In the genomic region with DNA sequence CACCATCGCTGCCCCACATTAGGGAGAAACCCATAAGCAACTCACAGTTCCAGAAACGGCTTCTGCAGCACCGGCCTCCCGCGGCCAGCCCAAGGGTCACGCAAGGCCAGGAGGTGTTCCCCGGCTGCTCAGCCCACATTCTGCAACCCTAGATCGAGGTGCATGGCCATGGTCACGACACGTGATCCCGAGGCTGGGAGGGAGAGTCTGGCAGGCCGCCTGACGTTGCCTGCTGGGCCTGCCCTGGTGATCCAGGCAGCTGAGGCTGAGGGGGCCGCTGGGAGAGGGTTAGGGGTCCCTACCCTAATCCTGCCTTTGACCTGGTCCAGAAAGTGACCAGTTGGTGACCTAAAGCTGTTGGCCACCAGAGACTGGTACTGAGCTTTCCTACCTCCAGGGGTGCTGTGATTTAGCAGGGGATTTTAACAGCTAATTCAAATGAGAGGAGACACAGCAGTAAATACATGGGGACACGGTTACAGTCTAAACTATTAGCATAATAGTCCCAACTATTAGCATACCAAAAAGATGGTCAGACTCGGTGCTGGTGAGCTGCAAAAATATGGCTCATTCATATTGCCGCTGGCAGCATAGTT, we compare ENCODE assay signal across 1 cellular context.
A peak's percentile ranks its signal among the peaks of the same experiment; 100 is the strongest.
TF ChIP-seq lines count a peak whose summit lies in the region.

No MANE protein-coding gene starts in this region.

TF ChIP-seq in HepG2, 621 proteins besides CTCF, POLR2A, EP300 and RAD21 (continued from another document and continues in another):
- TF ChIP-seq, protein P1, sequence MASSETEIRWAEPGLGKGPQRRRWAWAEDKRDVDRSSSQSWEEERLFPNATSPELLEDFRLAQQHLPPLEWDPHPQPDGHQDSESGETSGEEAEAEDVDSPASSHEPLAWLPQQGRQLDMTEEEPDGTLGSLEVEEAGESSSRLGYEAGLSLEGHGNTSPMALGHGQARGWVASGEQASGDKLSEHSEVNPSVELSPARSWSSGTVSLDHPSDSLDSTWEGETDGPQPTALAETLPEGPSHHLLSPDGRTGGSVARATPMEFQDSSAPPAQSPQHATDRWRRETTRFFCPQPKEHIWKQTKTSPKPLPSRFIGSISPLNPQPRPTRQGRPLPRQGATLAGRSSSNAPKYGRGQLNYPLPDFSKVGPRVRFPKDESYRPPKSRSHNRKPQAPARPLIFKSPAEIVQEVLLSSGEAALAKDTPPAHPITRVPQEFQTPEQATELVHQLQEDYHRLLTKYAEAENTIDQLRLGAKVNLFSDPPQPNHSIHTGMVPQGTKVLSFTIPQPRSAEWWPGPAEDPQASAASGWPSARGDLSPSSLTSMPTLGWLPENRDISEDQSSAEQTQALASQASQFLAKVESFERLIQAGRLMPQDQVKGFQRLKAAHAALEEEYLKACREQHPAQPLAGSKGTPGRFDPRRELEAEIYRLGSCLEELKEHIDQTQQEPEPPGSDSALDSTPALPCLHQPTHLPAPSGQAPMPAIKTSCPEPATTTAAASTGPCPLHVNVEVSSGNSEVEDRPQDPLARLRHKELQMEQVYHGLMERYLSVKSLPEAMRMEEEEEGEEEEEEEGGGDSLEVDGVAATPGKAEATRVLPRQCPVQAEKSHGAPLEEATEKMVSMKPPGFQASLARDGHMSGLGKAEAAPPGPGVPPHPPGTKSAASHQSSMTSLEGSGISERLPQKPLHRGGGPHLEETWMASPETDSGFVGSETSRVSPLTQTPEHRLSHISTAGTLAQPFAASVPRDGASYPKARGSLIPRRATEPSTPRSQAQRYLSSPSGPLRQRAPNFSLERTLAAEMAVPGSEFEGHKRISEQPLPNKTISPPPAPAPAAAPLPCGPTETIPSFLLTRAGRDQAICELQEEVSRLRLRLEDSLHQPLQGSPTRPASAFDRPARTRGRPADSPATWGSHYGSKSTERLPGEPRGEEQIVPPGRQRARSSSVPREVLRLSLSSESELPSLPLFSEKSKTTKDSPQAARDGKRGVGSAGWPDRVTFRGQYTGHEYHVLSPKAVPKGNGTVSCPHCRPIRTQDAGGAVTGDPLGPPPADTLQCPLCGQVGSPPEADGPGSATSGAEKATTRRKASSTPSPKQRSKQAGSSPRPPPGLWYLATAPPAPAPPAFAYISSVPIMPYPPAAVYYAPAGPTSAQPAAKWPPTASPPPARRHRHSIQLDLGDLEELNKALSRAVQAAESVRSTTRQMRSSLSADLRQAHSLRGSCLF (CRISPR knock-in tag; IDR thresholded peaks at IDR 0.05; ENCODE audit: borderline replicate concordance), result no peak
- TF ChIP-seq NFKBIZ (CRISPR knock-in tag; IDR thresholded peaks at IDR 0.05) (no peak), HOXA9 (CRISPR knock-in tag; IDR thresholded peaks at IDR 0.05; ENCODE audit: borderline replicate concordance) (no peak), ZNF256 (CRISPR knock-in tag; conservative IDR thresholded peaks at IDR 0.05) (no peak), ZNF160 (CRISPR knock-in tag; IDR thresholded peaks at IDR 0.05) (no peak), ZNF468 (CRISPR knock-in tag; IDR thresholded peaks at IDR 0.05) (no peak), SCMH1 (CRISPR knock-in tag; IDR thresholded peaks at IDR 0.05; ENCODE audit: borderline replicate concordance) (no peak), TEF (CRISPR knock-in tag; IDR thresholded peaks at IDR 0.05) (no peak), ASH2L (IDR thresholded peaks at IDR 0.05; ENCODE audit: insufficient read length, low read depth, low read length) (no peak), ZSCAN21 (CRISPR knock-in tag; IDR thresholded peaks at IDR 0.05; ENCODE audit: borderline replicate concordance) (peak; percentile 32; the same call in 1 of the 2 replicates), ZNF343 (CRISPR knock-in tag; IDR thresholded peaks at IDR 0.05) (no peak), ZNF572 (CRISPR knock-in tag; IDR thresholded peaks at IDR 0.05) (no peak), RXRB (CRISPR knock-in tag; IDR thresholded peaks at IDR 0.05; ENCODE audit: borderline replicate concordance) (peak; percentile 98), ZKSCAN5 (CRISPR knock-in tag; IDR thresholded peaks at IDR 0.05) (no peak), RFX3 (CRISPR knock-in tag; IDR thresholded peaks at IDR 0.05) (no peak), PTBP1 (IDR thresholded peaks at IDR 0.05; ENCODE audit: low read depth, low read length, poor library complexity, severe bottlenecking) (no peak), ZNF775 (CRISPR knock-in tag; IDR thresholded peaks at IDR 0.05; ENCODE audit: borderline replicate concordance) (no peak), TP53 (CRISPR knock-in tag; conservative IDR thresholded peaks at IDR 0.05) (no peak), HMGA1 (CRISPR knock-in tag; conservative IDR thresholded peaks at IDR 0.05) (no peak), HCFC1 (IDR thresholded peaks at IDR 0.05; ENCODE audit: low read depth, low read length) (no peak), XBP1 (CRISPR knock-in tag; IDR thresholded peaks at IDR 0.05) (no peak), PCBP1 (IDR thresholded peaks at IDR 0.05; ENCODE audit: borderline replicate concordance, low read depth, low read length) (no peak), ZNF75D (CRISPR knock-in tag; IDR thresholded peaks at IDR 0.05; ENCODE audit: borderline replicate concordance) (no peak), NFE2L1 (CRISPR knock-in tag; IDR thresholded peaks at IDR 0.05; ENCODE audit: borderline replicate concordance) (no peak), KAT2B (IDR thresholded peaks at IDR 0.05; ENCODE audit: borderline replicate concordance, low read depth, low read length) (no peak), CERS6 (CRISPR knock-in tag; IDR thresholded peaks at IDR 0.05) (no peak), HDAC1 (CRISPR knock-in tag; IDR thresholded peaks at IDR 0.05) (peak; percentile 74), U2AF1 (optimal IDR thresholded peaks at IDR 0.05; ENCODE audit: low read depth, low read length) (no peak), PREB (CRISPR knock-in tag; IDR thresholded peaks at IDR 0.05) (no peak), NFYC (CRISPR knock-in tag; IDR thresholded peaks at IDR 0.05) (no peak), ZNF569 (CRISPR knock-in tag; IDR thresholded peaks at IDR 0.05; ENCODE audit: borderline replicate concordance) (no peak), GFI1 (CRISPR knock-in tag; IDR thresholded peaks at IDR 0.05; ENCODE audit: borderline replicate concordance) (no peak), TBL1XR1 (IDR thresholded peaks at IDR 0.05; ENCODE audit: borderline replicate concordance, low read length, partially characterized antibody) (peak; percentile 45), NCOA5 (CRISPR knock-in tag; IDR thresholded peaks at IDR 0.05) (no peak)
- TF ChIP-seq, protein P2, sequence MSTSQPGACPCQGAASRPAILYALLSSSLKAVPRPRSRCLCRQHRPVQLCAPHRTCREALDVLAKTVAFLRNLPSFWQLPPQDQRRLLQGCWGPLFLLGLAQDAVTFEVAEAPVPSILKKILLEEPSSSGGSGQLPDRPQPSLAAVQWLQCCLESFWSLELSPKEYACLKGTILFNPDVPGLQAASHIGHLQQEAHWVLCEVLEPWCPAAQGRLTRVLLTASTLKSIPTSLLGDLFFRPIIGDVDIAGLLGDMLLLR (CRISPR knock-in tag; IDR thresholded peaks at IDR 0.05), result 0 out of 2 replicates have a peak, but pooled peaks have one; percentile 26
- TF ChIP-seq, protein P3, sequence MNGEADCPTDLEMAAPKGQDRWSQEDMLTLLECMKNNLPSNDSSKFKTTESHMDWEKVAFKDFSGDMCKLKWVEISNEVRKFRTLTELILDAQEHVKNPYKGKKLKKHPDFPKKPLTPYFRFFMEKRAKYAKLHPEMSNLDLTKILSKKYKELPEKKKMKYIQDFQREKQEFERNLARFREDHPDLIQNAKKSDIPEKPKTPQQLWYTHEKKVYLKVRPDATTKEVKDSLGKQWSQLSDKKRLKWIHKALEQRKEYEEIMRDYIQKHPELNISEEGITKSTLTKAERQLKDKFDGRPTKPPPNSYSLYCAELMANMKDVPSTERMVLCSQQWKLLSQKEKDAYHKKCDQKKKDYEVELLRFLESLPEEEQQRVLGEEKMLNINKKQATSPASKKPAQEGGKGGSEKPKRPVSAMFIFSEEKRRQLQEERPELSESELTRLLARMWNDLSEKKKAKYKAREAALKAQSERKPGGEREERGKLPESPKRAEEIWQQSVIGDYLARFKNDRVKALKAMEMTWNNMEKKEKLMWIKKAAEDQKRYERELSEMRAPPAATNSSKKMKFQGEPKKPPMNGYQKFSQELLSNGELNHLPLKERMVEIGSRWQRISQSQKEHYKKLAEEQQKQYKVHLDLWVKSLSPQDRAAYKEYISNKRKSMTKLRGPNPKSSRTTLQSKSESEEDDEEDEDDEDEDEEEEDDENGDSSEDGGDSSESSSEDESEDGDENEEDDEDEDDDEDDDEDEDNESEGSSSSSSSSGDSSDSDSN (CRISPR knock-in tag; IDR thresholded peaks at IDR 0.05), result peak; percentile 78
- TF ChIP-seq, protein P4, sequence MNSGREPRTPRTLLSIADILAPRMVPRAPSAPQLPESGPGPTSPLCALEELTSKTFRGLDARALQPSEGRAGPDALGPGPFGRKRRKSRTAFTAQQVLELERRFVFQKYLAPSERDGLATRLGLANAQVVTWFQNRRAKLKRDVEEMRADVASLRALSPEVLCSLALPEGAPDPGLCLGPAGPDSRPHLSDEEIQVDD (CRISPR knock-in tag; IDR thresholded peaks at IDR 0.05; ENCODE audit: borderline replicate concordance), result no peak
- TF ChIP-seq, protein P5, sequence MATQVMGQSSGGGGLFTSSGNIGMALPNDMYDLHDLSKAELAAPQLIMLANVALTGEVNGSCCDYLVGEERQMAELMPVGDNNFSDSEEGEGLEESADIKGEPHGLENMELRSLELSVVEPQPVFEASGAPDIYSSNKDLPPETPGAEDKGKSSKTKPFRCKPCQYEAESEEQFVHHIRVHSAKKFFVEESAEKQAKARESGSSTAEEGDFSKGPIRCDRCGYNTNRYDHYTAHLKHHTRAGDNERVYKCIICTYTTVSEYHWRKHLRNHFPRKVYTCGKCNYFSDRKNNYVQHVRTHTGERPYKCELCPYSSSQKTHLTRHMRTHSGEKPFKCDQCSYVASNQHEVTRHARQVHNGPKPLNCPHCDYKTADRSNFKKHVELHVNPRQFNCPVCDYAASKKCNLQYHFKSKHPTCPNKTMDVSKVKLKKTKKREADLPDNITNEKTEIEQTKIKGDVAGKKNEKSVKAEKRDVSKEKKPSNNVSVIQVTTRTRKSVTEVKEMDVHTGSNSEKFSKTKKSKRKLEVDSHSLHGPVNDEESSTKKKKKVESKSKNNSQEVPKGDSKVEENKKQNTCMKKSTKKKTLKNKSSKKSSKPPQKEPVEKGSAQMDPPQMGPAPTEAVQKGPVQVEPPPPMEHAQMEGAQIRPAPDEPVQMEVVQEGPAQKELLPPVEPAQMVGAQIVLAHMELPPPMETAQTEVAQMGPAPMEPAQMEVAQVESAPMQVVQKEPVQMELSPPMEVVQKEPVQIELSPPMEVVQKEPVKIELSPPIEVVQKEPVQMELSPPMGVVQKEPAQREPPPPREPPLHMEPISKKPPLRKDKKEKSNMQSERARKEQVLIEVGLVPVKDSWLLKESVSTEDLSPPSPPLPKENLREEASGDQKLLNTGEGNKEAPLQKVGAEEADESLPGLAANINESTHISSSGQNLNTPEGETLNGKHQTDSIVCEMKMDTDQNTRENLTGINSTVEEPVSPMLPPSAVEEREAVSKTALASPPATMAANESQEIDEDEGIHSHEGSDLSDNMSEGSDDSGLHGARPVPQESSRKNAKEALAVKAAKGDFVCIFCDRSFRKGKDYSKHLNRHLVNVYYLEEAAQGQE (IDR thresholded peaks at IDR 0.05; ENCODE audit: borderline replicate concordance in 1 of 2, low read depth in 1 of 2, low read length in 2 of 2), result no peak
- TF ChIP-seq, protein P6, sequence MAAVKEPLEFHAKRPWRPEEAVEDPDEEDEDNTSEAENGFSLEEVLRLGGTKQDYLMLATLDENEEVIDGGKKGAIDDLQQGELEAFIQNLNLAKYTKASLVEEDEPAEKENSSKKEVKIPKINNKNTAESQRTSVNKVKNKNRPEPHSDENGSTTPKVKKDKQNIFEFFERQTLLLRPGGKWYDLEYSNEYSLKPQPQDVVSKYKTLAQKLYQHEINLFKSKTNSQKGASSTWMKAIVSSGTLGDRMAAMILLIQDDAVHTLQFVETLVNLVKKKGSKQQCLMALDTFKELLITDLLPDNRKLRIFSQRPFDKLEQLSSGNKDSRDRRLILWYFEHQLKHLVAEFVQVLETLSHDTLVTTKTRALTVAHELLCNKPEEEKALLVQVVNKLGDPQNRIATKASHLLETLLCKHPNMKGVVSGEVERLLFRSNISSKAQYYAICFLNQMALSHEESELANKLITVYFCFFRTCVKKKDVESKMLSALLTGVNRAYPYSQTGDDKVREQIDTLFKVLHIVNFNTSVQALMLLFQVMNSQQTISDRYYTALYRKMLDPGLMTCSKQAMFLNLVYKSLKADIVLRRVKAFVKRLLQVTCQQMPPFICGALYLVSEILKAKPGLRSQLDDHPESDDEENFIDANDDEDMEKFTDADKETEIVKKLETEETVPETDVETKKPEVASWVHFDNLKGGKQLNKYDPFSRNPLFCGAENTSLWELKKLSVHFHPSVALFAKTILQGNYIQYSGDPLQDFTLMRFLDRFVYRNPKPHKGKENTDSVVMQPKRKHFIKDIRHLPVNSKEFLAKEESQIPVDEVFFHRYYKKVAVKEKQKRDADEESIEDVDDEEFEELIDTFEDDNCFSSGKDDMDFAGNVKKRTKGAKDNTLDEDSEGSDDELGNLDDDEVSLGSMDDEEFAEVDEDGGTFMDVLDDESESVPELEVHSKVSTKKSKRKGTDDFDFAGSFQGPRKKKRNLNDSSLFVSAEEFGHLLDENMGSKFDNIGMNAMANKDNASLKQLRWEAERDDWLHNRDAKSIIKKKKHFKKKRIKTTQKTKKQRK (IDR thresholded peaks at IDR 0.05; ENCODE audit: low read length), result no peak
